In the genomic region with DNA sequence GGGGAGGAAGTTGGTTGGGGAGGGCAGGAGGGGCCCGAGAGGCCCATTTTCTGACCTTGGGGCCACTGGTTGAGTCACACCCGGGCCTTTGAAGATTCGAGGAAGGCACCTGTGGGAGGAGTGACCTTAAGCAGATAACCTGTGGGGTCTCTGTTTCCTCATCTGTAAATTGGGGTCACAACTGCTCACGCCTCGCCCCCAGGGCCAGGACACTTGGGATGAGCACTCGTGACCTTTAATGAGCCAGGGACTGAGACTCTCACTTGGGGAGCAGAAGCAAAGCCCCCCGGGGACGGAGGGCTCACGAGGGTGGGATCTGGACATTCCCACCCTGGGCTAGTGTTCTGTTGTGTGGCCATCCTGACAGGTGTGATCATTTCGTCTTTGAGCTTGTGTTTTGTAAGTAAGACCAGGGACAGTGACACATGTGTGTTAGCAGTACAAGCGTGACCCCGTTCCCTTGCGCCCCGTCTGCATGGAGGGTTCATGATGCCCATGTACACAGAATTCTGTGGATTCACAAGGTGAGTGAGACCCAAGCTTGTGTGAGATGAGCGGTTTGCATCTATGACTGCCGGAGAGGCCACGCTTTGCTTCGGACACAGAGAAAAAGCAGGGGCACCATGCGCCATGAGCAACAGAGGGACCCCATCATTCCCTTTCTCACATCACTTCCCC, we compare ENCODE assay signal across 20 cellular contexts.
"Had no signal": no experiment of that assay in that cellular context is flagged by ENCODE, and none has a peak within 500 bp of the region (broad histone marks: within the 10 kb centered on the region; RNA-seq: fewer than 3 reads in every experiment).

No MANE protein-coding gene starts in this region.

- H3K4me1 ChIP-seq: ascending aorta, body of pancreas had no signal

- FAIRE-seq: RCC 7860 had no signal

- H3K27ac ChIP-seq: ascending aorta, body of pancreas had no signal

- H3K36me3 ChIP-seq: ascending aorta had no signal

- H3K9me3 ChIP-seq: ascending aorta, body of pancreas had no signal

- H3K4me3 ChIP-seq: ascending aorta, body of pancreas had no signal

- DNase-seq: activated CD4-positive, alpha-beta memory T cell treated with anti-CD3 and anti-CD28 coated beads for 36 hours; activated CD4-positive, alpha-beta T cell treated with anti-CD3 and anti-CD28 coated beads for 1 hour; activated CD4-positive, alpha-beta T cell treated with anti-CD3 and anti-CD28 coated beads, Interleukin-2, amount 10 ng/mL, durations not matched to agents 24 days and 14 days; activated CD8-positive, alpha-beta memory T cell treated with anti-CD3 and anti-CD28 coated beads for 24 hours; activated T-cell treated with anti-CD3 and anti-CD28 coated beads for 4 hours; activated T-cell treated with anti-CD3 and anti-CD28 coated beads, Interleukin-2, amount 50 U/mL, for 48 hours; body of pancreas; Kasumi-1; KBM-7; NCI-H1105 treated with DMSO at 0.1 percent for 48 hours; NCI-H1436 treated with DMSO at 0.1 percent for 48 hours; NCI-H187; NCI-H2081; NCI-H510A treated with DMSO at 0.1 percent for 48 hours; NCI-H69; SIG-M5; T-helper 17 cell; T-helper 9 cell had no signal

- H3K27me3 ChIP-seq: ascending aorta, body of pancreas had no signal
